In genomic region chr2:133171396-133172004, GRCh38 we compare ENCODE assay signal across 8 cellular contexts.
DNase-seq lines count a peak whose midpoint lies in the region; ATAC-seq, FAIRE-seq and TF ChIP-seq lines count a peak whose summit lies in the region.

No MANE protein-coding gene starts in this region.

- DNase-seq in AG04450 (ENCODE audit: low read depth, low spot score) (peak; percentile 43), GM18507 (ENCODE audit: extremely low spot score, insufficient read length, low read depth) (peak; percentile 4), NCI-H1105 treated with DMSO at 0.1 percent for 48 hours (lab: John Stamatoyannopoulos, UW) (peak; percentile 75), SKM-1 (lab: John Stamatoyannopoulos, UW; ENCODE audit: unreplicated experiment) (peak; percentile 41), small intestine (peak; percentile 71)
- DNase-seq in natural killer cell treated with Interleukin-12 subunit alpha and Interleukin-12 subunit beta and Interleukin-15 and Interleukin-18, amount 100 ng/mL, for 72 hours (ENCODE audit: low spot score): no peak
- no peak for DNase-seq in stimulated activated CD4-positive, alpha-beta T cell treated with anti-CD3 and anti-CD28 coated beads, Interleukin-4, amount 100 ng/mL, for 1 hour

- H3K9me3 ChIP-seq in AG04450 (ENCODE audit: control insufficient read depth, insufficient read depth, low read length) (no peaks in the 10 kb centered on the region), gastroesophageal sphincter (no peaks in the 10 kb centered on the region), small intestine (ENCODE audit: control insufficient read depth, low read depth) (no peaks in the 10 kb centered on the region)

- WGBS in gastroesophageal sphincter (ENCODE audit: low coverage in 1 of 2), 2 donors: 15 to 44% methylated on average over 2 to 3 of the region's 3 CpGs
- WGBS in small intestine, 3 donors: 6 to 21% (median 11%) methylated on average over 3 of the region's 3 CpGs

- CTCF ChIA-PET in AG04450 (lab: Charles Lee): interaction anchor here (0.6 to 2.0 kb wide), 12 partner anchors 15 to 673 kb away, joined by 3 to 21 read pairs (median 3); no protein-coding TSS in a partner anchor

- FAIRE-seq in GM18507 (lab: Jason Lieb, UNC) (peak; percentile 82), small intestine (lab: Jason Lieb, UNC) (no peak)

- H3K27me3 ChIP-seq in AG04450 (ENCODE audit: control insufficient read depth, insufficient read depth, low read length) (no peaks in the 10 kb centered on the region), gastroesophageal sphincter (no peaks in the 10 kb centered on the region), small intestine (ENCODE audit: control insufficient read depth in 2 of 2, insufficient read depth in 2 of 2, low read length in 2 of 2) (no peaks in the 10 kb centered on the region)

- no peak for ATAC-seq in gastroesophageal sphincter
- ATAC-seq in natural killer cell treated with Interleukin-12 subunit alpha and Interleukin-12 subunit beta and Interleukin-15 and Interleukin-18, amount 100 ng/mL, for 72 hours: no peak

- no peak overlapping the region for H3K27ac ChIP-seq in AG04450 (ENCODE audit: low read depth, low read length)
- no peak overlapping the region for H3K27ac ChIP-seq in gastroesophageal sphincter
- H3K27ac ChIP-seq in small intestine (ENCODE audit: low read depth in 1 of 2, low read length in 1 of 2): no peak overlapping the region

- H3K4me3 Mint-ChIP-seq in natural killer cell treated with Interleukin-12 subunit alpha and Interleukin-12 subunit beta and Interleukin-15 and Interleukin-18, amount 100 ng/mL, for 72 hours: no peak overlapping the region

- peaks cover 3% of the 10 kb centered on the region for H3K9me3 Mint-ChIP-seq in natural killer cell treated with Interleukin-12 subunit alpha and Interleukin-12 subunit beta and Interleukin-15 and Interleukin-18, amount 100 ng/mL, for 72 hours

- H3K27me3 Mint-ChIP-seq in natural killer cell treated with Interleukin-12 subunit alpha and Interleukin-12 subunit beta and Interleukin-15 and Interleukin-18, amount 100 ng/mL, for 72 hours: no peaks in the 10 kb centered on the region

- H3K36me3 ChIP-seq in gastroesophageal sphincter: no peaks in the 10 kb centered on the region
- no peaks in the 10 kb centered on the region for H3K36me3 ChIP-seq in small intestine (ENCODE audit: control insufficient read depth in 2 of 2, insufficient read depth in 2 of 2, low read length in 2 of 2)

- H3K4me1 ChIP-seq in gastroesophageal sphincter (no peaks in the 10 kb centered on the region), small intestine (ENCODE audit: control insufficient read depth in 2 of 2, insufficient read depth in 1 of 2, low read depth in 1 of 2, low read length in 1 of 2) (no peaks in the 10 kb centered on the region)

- TF ChIP-seq CTCF in AG04450 (IDR thresholded peaks at IDR 0.05; ENCODE audit: low read depth, low read length) (peak; percentile 74), gastroesophageal sphincter (IDR thresholded peaks at IDR 0.05) (peak; percentile 13 to 61 (median 52))

- POLR2A ChIA-PET in AG04450 (lab: Yijun Ruan, JAX): interaction anchor here (0.6 kb wide), 1 partner anchor 560 kb away, joined by 3 read pairs; no protein-coding TSS in a partner anchor

- H3K4me1 Mint-ChIP-seq in natural killer cell treated with Interleukin-12 subunit alpha and Interleukin-12 subunit beta and Interleukin-15 and Interleukin-18, amount 100 ng/mL, for 72 hours (ENCODE audit: low read depth in 2 of 2): no peaks in the 10 kb centered on the region

- no peak overlapping the region for H3K27ac Mint-ChIP-seq in natural killer cell treated with Interleukin-12 subunit alpha and Interleukin-12 subunit beta and Interleukin-15 and Interleukin-18, amount 100 ng/mL, for 72 hours

- H3K36me3 Mint-ChIP-seq in natural killer cell treated with Interleukin-12 subunit alpha and Interleukin-12 subunit beta and Interleukin-15 and Interleukin-18, amount 100 ng/mL, for 72 hours: no peaks in the 10 kb centered on the region

- TF ChIP-seq POLR2A in gastroesophageal sphincter (IDR thresholded peaks at IDR 0.05): no peak

- H3K4me3 ChIP-seq in AG04450 (ENCODE audit: low read depth, low read length): no peak overlapping the region
- H3K4me3 ChIP-seq in gastroesophageal sphincter: no peak overlapping the region
- H3K4me3 ChIP-seq in small intestine (ENCODE audit: low read depth in 1 of 2, low read length in 2 of 2): no peak overlapping the region

- TF ChIP-seq EP300 in gastroesophageal sphincter (IDR thresholded peaks at IDR 0.05): no peak

Comparison
In these comparisons a context has a peak if more than half of its experiments do, and no peak if none do; other contexts are left out.
1. DNase-seq: peak in AG04450 (single experiment), GM18507 (single experiment), NCI-H1105 treated with DMSO at 0.1 percent for 48 hours (single experiment), SKM-1 (single experiment) and small intestine (single experiment); none in natural killer cell treated with Interleukin-12 subunit alpha and Interleukin-12 subunit beta and Interleukin-15 and Interleukin-18, amount 100 ng/mL, for 72 hours (single experiment) and stimulated activated CD4-positive, alpha-beta T cell treated with anti-CD3 and anti-CD28 coated beads, Interleukin-4, amount 100 ng/mL, for 1 hour (single experiment).